17 cellular contexts compared by ENCODE assay signal in genomic region chr1:229048221-229048620, GRCh38.
A peak's percentile ranks its signal among the peaks of the same experiment; 100 is the strongest.
DNase-seq lines count a peak whose midpoint lies in the region; ATAC-seq and TF ChIP-seq lines count a peak whose summit lies in the region.
"Had no signal": no experiment of that assay in that cellular context is flagged by ENCODE, and none has a peak within 500 bp of the region (broad histone marks: within the 10 kb centered on the region; RNA-seq: fewer than 3 reads in every experiment).

No MANE protein-coding gene starts in this region.

- H3K27me3 Mint-ChIP-seq in activated CD8-positive, alpha-beta memory T cell treated with anti-CD3 and anti-CD28 coated beads, Interleukin-2, amount 10 ng/mL, durations not matched to agents 7 days and 5 days = peaks cover 19% of the 10 kb centered on the region

- H3K9me3 Mint-ChIP-seq in activated CD8-positive, alpha-beta memory T cell treated with anti-CD3 and anti-CD28 coated beads, Interleukin-2, amount 10 ng/mL, durations not matched to agents 7 days and 5 days (ENCODE audit: low read depth) = no peaks in the 10 kb centered on the region

- peaks cover 54% of the 10 kb centered on the region for H3K27me3 ChIP-seq in PC-9 (ENCODE audit: insufficient read depth, low read depth)
- H3K27me3 ChIP-seq: BLaER1 had no signal

- H3K4me2 ChIP-seq in PC-9 = no peak overlapping the region
- H3K4me2 ChIP-seq: BLaER1 had no signal

- no peaks in the 10 kb centered on the region for H3K36me3 ChIP-seq in PC-9 (ENCODE audit: low read depth)
- H3K36me3 ChIP-seq: BLaER1, HAP-1 had no signal

- H3K79me2 ChIP-seq in PC-9 (ENCODE audit: low read depth) = no peaks in the 10 kb centered on the region

- peaks cover 3% of the 10 kb centered on the region for H3K4me1 Mint-ChIP-seq in activated CD8-positive, alpha-beta memory T cell treated with anti-CD3 and anti-CD28 coated beads, Interleukin-2, amount 10 ng/mL, durations not matched to agents 7 days and 5 days

- intact Hi-C loops in PC-9 (cut with micrococcal nuclease; ENCODE audit: unreplicated experiment) = no loop called here

- CTCF ChIA-PET in activated CD8-positive, alpha-beta memory T cell treated with anti-CD3 and anti-CD28 coated beads, Interleukin-2, amount 10 ng/mL, durations not matched to agents 7 days and 5 days (lab: Charles Lee) = interaction anchor here (1.5 kb wide), 1 partner anchor 179 kb away, joined by 3 read pairs; no protein-coding TSS in a partner anchor
- CTCF ChIA-PET in PC-9 (lab: Charles Lee) = no interaction called here

- no peak for TF ChIP-seq CTCF in PC-9 (conservative IDR thresholded peaks at IDR 0.05)

- in situ Hi-C loops in SK-MEL-5 (cut with HindIII; ENCODE audit: low pct_unique_long_range_greater_than_20kb, low sequenced_read_pairs) = no loop called here

- no peaks in the 10 kb centered on the region for H3K9me2 ChIP-seq in PC-9 (ENCODE audit: insufficient read depth)

- no peak overlapping the region for H3K4me3 ChIP-seq in PC-9
- H3K4me3 ChIP-seq: BLaER1, HAP-1 had no signal

- H3K4me1 ChIP-seq in PC-9 (replicated peaks; ENCODE audit: insufficient read depth) = no peaks in the 10 kb centered on the region
- H3K4me1 ChIP-seq: BLaER1, HAP-1 had no signal

- H3K4me3 Mint-ChIP-seq in activated CD8-positive, alpha-beta memory T cell treated with anti-CD3 and anti-CD28 coated beads, Interleukin-2, amount 10 ng/mL, durations not matched to agents 7 days and 5 days = no peak overlapping the region
- H3K4me3 Mint-ChIP-seq: CD14-positive monocyte had no signal

- no peak overlapping the region for H2AFZ ChIP-seq in PC-9

- no peaks in the 10 kb centered on the region for H3F3A ChIP-seq in PC-9 (ENCODE audit: insufficient read depth, low read depth)

- no peak overlapping the region for H3K27ac ChIP-seq in PC-9
- H3K27ac ChIP-seq: BLaER1 had no signal

- BruUV-seq in PC-9 (replicated peaks; lab: Mats Ljungman, UMichigan) = no TSS peak

- peak; percentile 7 for DNase-seq in activated CD8-positive, alpha-beta memory T cell treated with anti-CD3 and anti-CD28 coated beads, Interleukin-2, amount 10 ng/mL, durations not matched to agents 7 days and 5 days
- no peak for DNase-seq in activated CD8-positive, alpha-beta memory T cell treated with anti-CD3 and anti-CD28 coated beads, Interleukin-2, amount 50 U/mL, for 48 hours
- DNase-seq in COLO829 (ENCODE audit: low spot score) (peak; percentile 94), SK-MEL-5 (ENCODE audit: low read depth, low spot score) (peak; percentile 76), left lobe of liver (ENCODE audit: low spot score) (peak; percentile 28), PC-9 (no peak)
- DNase-seq: 8988T; Calu3; CD4-positive, alpha-beta memory T cell; DMS79 treated with DMSO at 0.1 percent for 48 hours; GF-D8; IMR-90 had no signal

- POLR2A ChIA-PET in PC-9 (lab: Charles Lee; ENCODE audit: unreplicated experiment) = no interaction called here

- no peaks in the 10 kb centered on the region for H3K9me3 ChIP-seq in PC-9 (ENCODE audit: insufficient read depth, low read depth)
- H3K9me3 ChIP-seq: BLaER1, HAP-1 had no signal

- no peak for ATAC-seq in activated CD8-positive, alpha-beta memory T cell treated with anti-CD3 and anti-CD28 coated beads, Interleukin-2, amount 10 ng/mL, durations not matched to agents 7 days and 5 days
- ATAC-seq in left lobe of liver (no peak), HG03469 (IDR thresholded peaks at IDR 0.05; ENCODE audit: unreplicated experiment) (no peak), GM18511 (IDR thresholded peaks at IDR 0.05; ENCODE audit: unreplicated experiment) (no peak)

- H3K36me3 Mint-ChIP-seq in activated CD8-positive, alpha-beta memory T cell treated with anti-CD3 and anti-CD28 coated beads, Interleukin-2, amount 10 ng/mL, durations not matched to agents 7 days and 5 days = no peaks in the 10 kb centered on the region

- H4K20me1 ChIP-seq in PC-9 (ENCODE audit: insufficient read depth) = no peaks in the 10 kb centered on the region
- H4K20me1 ChIP-seq: BLaER1 had no signal

- H3K27ac Mint-ChIP-seq in activated CD8-positive, alpha-beta memory T cell treated with anti-CD3 and anti-CD28 coated beads, Interleukin-2, amount 10 ng/mL, durations not matched to agents 7 days and 5 days = no peak overlapping the region

Comparison
In these comparisons a context has a peak if more than half of its experiments do, and no peak if none do; other contexts are left out.
1. DNase-seq: peak in activated CD8-positive, alpha-beta memory T cell treated with anti-CD3 and anti-CD28 coated beads, Interleukin-2, amount 10 ng/mL, durations not matched to agents 7 days and 5 days (single experiment), COLO829 (single experiment), SK-MEL-5 (single experiment) and left lobe of liver (single experiment); none in activated CD8-positive, alpha-beta memory T cell treated with anti-CD3 and anti-CD28 coated beads, Interleukin-2, amount 50 U/mL, for 48 hours (single experiment) and PC-9 (0 of 2).